Comparison of ENCODE assay signal across 1 cellular context in genomic region chr14:55270832-55271571, GRCh38.
TF ChIP-seq lines count a peak whose summit lies in the region.

Gene FBXO34 (plus strand): TSS chr14:55271421. CDS start chr14:55350391, 78,970 bp downstream.

TF ChIP-seq in WTC11, 78 proteins besides CTCF, POLR2A, EP300 and RAD21 (continued from another document):
- TF ChIP-seq ZNF416 (CRISPR knock-in tag; IDR thresholded peaks at IDR 0.05) (peak; percentile 59; the same call in 1 of the 2 replicates), NFE2L1 (CRISPR knock-in tag; IDR thresholded peaks at IDR 0.05) (no peak), NR1H2 (CRISPR knock-in tag; IDR thresholded peaks at IDR 0.05) (no peak), OVOL2 (CRISPR knock-in tag; IDR thresholded peaks at IDR 0.05; ENCODE audit: borderline replicate concordance) (no peak), NFYB (CRISPR knock-in tag; conservative IDR thresholded peaks at IDR 0.05; ENCODE audit: low read depth) (peak; percentile 47), ELF4 (CRISPR knock-in tag; IDR thresholded peaks at IDR 0.05; ENCODE audit: low read depth) (no peak), CREM (CRISPR knock-in tag; IDR thresholded peaks at IDR 0.05) (peak; percentile 90; the same call in 1 of the 2 replicates), PRRX2 (CRISPR knock-in tag; IDR thresholded peaks at IDR 0.05) (no peak), E2F5 (CRISPR knock-in tag; IDR thresholded peaks at IDR 0.05) (peak; percentile 85), ETV6 (CRISPR knock-in tag; IDR thresholded peaks at IDR 0.05) (peak; percentile 56; the same call in 1 of the 2 replicates), E2F1 (CRISPR knock-in tag; IDR thresholded peaks at IDR 0.05) (no peak), GRHL2 (CRISPR knock-in tag; IDR thresholded peaks at IDR 0.05; ENCODE audit: insufficient replicate concordance, severe bottlenecking) (no peak), NR3C1 (CRISPR knock-in tag; conservative IDR thresholded peaks at IDR 0.05; ENCODE audit: low read depth) (no peak), CDX4 (CRISPR knock-in tag; IDR thresholded peaks at IDR 0.05; ENCODE audit: borderline replicate concordance) (no peak), MXD4 (CRISPR knock-in tag; IDR thresholded peaks at IDR 0.05; ENCODE audit: borderline replicate concordance) (no peak), NR2C2 (CRISPR knock-in tag; IDR thresholded peaks at IDR 0.05) (no peak), ZNF138 (CRISPR knock-in tag; conservative IDR thresholded peaks at IDR 0.05) (no peak), TCF7 (CRISPR knock-in tag; IDR thresholded peaks at IDR 0.05; ENCODE audit: low read depth) (no peak), EMX1 (CRISPR knock-in tag; IDR thresholded peaks at IDR 0.05) (no peak), SP1 (CRISPR knock-in tag; conservative IDR thresholded peaks at IDR 0.05) (peak; percentile 90), CBFB (CRISPR knock-in tag; IDR thresholded peaks at IDR 0.05; ENCODE audit: low read depth) (no peak), ATF1 (CRISPR knock-in tag; IDR thresholded peaks at IDR 0.05) (no peak), ZSCAN18 (CRISPR knock-in tag; IDR thresholded peaks at IDR 0.05) (no peak), CREB1 (CRISPR knock-in tag; IDR thresholded peaks at IDR 0.05) (no peak), MAX (CRISPR knock-in tag; IDR thresholded peaks at IDR 0.05) (peak; percentile 38; the same call in 1 of the 2 replicates), FOXP4 (CRISPR knock-in tag; IDR thresholded peaks at IDR 0.05) (peak; percentile 37; the same call in 1 of the 2 replicates)
- TF ChIP-seq, protein P1, sequence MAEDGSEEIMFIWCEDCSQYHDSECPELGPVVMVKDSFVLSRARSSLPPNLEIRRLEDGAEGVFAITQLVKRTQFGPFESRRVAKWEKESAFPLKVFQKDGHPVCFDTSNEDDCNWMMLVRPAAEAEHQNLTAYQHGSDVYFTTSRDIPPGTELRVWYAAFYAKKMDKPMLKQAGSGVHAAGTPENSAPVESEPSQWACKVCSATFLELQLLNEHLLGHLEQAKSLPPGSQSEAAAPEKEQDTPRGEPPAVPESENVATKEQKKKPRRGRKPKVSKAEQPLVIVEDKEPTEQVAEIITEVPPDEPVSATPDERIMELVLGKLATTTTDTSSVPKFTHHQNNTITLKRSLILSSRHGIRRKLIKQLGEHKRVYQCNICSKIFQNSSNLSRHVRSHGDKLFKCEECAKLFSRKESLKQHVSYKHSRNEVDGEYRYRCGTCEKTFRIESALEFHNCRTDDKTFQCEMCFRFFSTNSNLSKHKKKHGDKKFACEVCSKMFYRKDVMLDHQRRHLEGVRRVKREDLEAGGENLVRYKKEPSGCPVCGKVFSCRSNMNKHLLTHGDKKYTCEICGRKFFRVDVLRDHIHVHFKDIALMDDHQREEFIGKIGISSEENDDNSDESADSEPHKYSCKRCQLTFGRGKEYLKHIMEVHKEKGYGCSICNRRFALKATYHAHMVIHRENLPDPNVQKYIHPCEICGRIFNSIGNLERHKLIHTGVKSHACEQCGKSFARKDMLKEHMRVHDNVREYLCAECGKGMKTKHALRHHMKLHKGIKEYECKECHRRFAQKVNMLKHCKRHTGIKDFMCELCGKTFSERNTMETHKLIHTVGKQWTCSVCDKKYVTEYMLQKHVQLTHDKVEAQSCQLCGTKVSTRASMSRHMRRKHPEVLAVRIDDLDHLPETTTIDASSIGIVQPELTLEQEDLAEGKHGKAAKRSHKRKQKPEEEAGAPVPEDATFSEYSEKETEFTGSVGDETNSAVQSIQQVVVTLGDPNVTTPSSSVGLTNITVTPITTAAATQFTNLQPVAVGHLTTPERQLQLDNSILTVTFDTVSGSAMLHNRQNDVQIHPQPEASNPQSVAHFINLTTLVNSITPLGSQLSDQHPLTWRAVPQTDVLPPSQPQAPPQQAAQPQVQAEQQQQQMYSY (CRISPR knock-in tag; IDR thresholded peaks at IDR 0.05), result no peak
- TF ChIP-seq, protein P2, sequence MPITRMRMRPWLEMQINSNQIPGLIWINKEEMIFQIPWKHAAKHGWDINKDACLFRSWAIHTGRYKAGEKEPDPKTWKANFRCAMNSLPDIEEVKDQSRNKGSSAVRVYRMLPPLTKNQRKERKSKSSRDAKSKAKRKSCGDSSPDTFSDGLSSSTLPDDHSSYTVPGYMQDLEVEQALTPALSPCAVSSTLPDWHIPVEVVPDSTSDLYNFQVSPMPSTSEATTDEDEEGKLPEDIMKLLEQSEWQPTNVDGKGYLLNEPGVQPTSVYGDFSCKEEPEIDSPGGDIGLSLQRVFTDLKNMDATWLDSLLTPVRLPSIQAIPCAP (CRISPR knock-in tag; IDR thresholded peaks at IDR 0.05), result no peak
- TF ChIP-seq, protein P3, sequence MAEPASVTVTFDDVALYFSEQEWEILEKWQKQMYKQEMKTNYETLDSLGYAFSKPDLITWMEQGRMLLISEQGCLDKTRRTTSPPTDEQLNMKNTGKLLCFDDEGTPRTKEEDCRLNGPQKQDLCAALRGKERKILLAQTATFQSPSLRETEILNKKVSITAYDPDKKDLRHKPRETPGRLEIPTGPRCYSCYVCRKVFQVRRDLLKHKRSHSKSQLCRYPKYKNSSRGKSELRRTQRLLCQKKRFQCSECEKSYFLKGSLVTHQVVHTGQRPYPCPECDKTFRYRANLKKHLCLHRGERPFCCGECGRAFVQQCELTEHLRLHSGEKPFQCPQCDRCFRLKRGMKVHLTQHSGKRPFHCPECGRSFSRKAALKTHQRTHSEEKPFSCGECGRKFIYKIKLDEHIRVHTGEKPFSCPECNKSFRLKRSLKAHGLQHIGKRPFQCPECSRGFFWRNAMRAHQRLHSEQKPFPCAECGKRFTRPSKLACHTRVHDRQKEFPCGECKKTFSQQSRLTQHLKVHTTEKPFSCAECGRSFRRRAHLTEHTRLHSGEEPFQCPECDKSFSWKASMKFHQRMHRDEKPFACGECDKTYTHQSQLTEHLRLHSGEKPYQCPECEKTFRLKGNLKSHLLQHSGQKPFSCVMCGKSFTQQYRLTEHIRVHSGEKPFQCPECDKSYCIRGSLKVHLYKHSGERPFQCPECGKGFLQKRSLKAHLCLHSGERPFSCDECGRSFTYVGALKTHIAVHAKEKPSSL (CRISPR knock-in tag; conservative IDR thresholded peaks at IDR 0.05), result no peak
- TF ChIP-seq, protein P4, sequence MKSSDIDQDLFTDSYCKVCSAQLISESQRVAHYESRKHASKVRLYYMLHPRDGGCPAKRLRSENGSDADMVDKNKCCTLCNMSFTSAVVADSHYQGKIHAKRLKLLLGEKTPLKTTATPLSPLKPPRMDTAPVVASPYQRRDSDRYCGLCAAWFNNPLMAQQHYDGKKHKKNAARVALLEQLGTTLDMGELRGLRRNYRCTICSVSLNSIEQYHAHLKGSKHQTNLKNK (CRISPR knock-in tag; IDR thresholded peaks at IDR 0.05), result no peak
- TF ChIP-seq, protein P5, sequence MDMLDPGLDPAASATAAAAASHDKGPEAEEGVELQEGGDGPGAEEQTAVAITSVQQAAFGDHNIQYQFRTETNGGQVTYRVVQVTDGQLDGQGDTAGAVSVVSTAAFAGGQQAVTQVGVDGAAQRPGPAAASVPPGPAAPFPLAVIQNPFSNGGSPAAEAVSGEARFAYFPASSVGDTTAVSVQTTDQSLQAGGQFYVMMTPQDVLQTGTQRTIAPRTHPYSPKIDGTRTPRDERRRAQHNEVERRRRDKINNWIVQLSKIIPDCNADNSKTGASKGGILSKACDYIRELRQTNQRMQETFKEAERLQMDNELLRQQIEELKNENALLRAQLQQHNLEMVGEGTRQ (CRISPR knock-in tag; IDR thresholded peaks at IDR 0.05), result peak; percentile 63; the same call in 1 of the 2 replicates
- TF ChIP-seq, protein P6, sequence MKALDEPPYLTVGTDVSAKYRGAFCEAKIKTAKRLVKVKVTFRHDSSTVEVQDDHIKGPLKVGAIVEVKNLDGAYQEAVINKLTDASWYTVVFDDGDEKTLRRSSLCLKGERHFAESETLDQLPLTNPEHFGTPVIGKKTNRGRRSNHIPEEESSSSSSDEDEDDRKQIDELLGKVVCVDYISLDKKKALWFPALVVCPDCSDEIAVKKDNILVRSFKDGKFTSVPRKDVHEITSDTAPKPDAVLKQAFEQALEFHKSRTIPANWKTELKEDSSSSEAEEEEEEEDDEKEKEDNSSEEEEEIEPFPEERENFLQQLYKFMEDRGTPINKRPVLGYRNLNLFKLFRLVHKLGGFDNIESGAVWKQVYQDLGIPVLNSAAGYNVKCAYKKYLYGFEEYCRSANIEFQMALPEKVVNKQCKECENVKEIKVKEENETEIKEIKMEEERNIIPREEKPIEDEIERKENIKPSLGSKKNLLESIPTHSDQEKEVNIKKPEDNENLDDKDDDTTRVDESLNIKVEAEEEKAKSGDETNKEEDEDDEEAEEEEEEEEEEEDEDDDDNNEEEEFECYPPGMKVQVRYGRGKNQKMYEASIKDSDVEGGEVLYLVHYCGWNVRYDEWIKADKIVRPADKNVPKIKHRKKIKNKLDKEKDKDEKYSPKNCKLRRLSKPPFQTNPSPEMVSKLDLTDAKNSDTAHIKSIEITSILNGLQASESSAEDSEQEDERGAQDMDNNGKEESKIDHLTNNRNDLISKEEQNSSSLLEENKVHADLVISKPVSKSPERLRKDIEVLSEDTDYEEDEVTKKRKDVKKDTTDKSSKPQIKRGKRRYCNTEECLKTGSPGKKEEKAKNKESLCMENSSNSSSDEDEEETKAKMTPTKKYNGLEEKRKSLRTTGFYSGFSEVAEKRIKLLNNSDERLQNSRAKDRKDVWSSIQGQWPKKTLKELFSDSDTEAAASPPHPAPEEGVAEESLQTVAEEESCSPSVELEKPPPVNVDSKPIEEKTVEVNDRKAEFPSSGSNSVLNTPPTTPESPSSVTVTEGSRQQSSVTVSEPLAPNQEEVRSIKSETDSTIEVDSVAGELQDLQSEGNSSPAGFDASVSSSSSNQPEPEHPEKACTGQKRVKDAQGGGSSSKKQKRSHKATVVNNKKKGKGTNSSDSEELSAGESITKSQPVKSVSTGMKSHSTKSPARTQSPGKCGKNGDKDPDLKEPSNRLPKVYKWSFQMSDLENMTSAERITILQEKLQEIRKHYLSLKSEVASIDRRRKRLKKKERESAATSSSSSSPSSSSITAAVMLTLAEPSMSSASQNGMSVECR (CRISPR knock-in tag; IDR thresholded peaks at IDR 0.05; ENCODE audit: borderline replicate concordance), result no peak
- TF ChIP-seq, protein P7, sequence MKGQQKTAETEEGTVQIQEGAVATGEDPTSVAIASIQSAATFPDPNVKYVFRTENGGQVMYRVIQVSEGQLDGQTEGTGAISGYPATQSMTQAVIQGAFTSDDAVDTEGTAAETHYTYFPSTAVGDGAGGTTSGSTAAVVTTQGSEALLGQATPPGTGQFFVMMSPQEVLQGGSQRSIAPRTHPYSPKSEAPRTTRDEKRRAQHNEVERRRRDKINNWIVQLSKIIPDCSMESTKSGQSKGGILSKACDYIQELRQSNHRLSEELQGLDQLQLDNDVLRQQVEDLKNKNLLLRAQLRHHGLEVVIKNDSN (CRISPR knock-in tag; IDR thresholded peaks at IDR 0.05), result no peak
TF ChIP-seq in WTC11: peak in this region for 20.
